17 cellular contexts compared by ENCODE assay signal in the genomic region with DNA sequence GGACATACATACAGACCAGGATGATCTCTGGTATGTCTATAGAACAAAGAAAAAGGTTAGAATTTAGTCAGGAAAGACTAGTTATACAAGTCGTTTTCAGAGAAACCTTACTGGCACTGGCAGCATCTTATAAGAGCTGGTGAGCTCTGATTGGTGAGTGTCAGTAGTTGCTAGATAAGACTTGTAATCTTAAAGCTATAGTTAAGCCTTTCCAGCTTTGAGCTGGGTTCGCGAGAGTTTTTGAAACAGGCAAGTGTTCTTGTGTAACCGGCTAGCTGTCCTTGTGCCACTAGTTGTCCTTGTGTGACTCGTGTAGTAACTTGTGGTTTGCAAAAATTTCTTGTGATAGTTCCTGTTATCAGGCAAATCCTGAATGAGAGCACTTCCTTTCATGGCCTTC.
"Had no signal": no experiment of that assay in that cellular context is flagged by ENCODE, and none has a peak within 500 bp of the region (broad histone marks: within the 10 kb centered on the region; RNA-seq: fewer than 3 reads in every experiment).

No MANE protein-coding gene starts in this region.

- H3K4me3 ChIP-seq: right lobe of liver, spleen, transverse colon had no signal

- ATAC-seq: activated T-helper 17 cell treated with anti-CD3 and anti-CD28 coated beads, Interleukin-2, amount 50 U/mL, for 72 hours; left colon; natural killer cell treated with Interleukin-12 subunit alpha and Interleukin-12 subunit beta and Interleukin-15 and Interleukin-18, amount 100 ng/mL, for 72 hours; right lobe of liver; stimulated activated naive B cell treated with anti-CD40 and anti-IgM and Interleukin-4, amounts not matched to agents 10 μg/mL and 1 μg/mL and 100 μg/mL, for 72 hours had no signal

- H3K4me1 ChIP-seq: right lobe of liver, transverse colon had no signal

- H3K36me3 ChIP-seq: right lobe of liver, spleen, transverse colon had no signal

- H3K27me3 ChIP-seq: right lobe of liver, spleen, transverse colon had no signal

- H3K9me3 ChIP-seq: right lobe of liver, transverse colon had no signal

- DNase-seq: activated B cell treated with CpG ODN at 0.5 μM for 24 hours; activated CD4-positive, alpha-beta T cell treated with anti-CD3 and anti-CD28 coated beads, Interleukin-2, amount 10 ng/mL, durations not matched to agents 24 days and 14 days; amniotic stem cell; cerebellar nuclear complex; dermis blood vessel endothelial cell; glutamatergic neuron; immature natural killer cell; left colon; nucleus accumbens; right lobe of liver; spleen; stimulated activated CD4-positive, alpha-beta T cell treated with anti-CD3 and anti-CD28 coated beads, Interleukin-1b, Interleukin-23, amount 100 ng/mL, for 48 hours; stimulated activated naive B cell treated with anti-CD40 and anti-IgM and Interleukin-4, amounts not matched to agents 10 μg/mL and 1 μg/mL and 100 μg/mL, for 72 hours; substantia nigra; transverse colon had no signal

- H3K27ac ChIP-seq: right lobe of liver, spleen, transverse colon had no signal
